In genomic region chr4:165255439-165255838, GRCh38 we compare ENCODE assay signal across 8 cellular contexts. TPM values are rescaled to one million over a fixed set of nuclear protein-coding genes. Genes with fewer than 3 reads are reported as not detected.
A peak's percentile ranks its signal among the peaks of the same experiment; 100 is the strongest.
DNase-seq lines count a peak whose midpoint lies in the region; ATAC-seq and TF ChIP-seq lines count a peak whose summit lies in the region.
"Not testable (repeated sequence)": the region's sequence is repeated elsewhere in the genome, so short reads cannot be mapped to it uniquely, and the experiment has no call there.

No MANE protein-coding gene starts in this region.

- H3K9me3 ChIP-seq in SK-N-MC (ENCODE audit: low read depth, low read length), result not testable (repeated sequence)

- peak overlapping the region in 3 of 6 donors; percentile 26 to 85 (median 65) for H3K27ac Mint-ChIP-seq in naive B cell
- peak overlapping the region; percentile 94 to 96 for H3K27ac Mint-ChIP-seq in stimulated activated naive CD8-positive, alpha-beta T cell treated with anti-CD3 and anti-CD28 coated beads, Interleukin-15, amount 100 ng/mL, for 72 hours

- not testable (repeated sequence) for TF ChIP-seq CTCF in epithelial cell of esophagus (IDR thresholded peaks at IDR 0.05; ENCODE audit: insufficient read depth, low read depth, low read length, missing control alignments)

- DNase-seq in SK-N-MC (ENCODE audit: low read depth, low spot score) (peak; percentile 12), epithelial cell of esophagus (ENCODE audit: low read depth) (peak; percentile 73), naive B cell (peak; percentile 64)
- DNase-seq in activated T-cell treated with anti-CD3 and anti-CD28 coated beads, Interleukin-2, amount 50 U/mL, for 4 hours, result peak; percentile 29
- DNase-seq in stimulated activated naive CD8-positive, alpha-beta T cell treated with anti-CD3 and anti-CD28 coated beads, Interleukin-15, amount 100 ng/mL, for 72 hours, result peak; percentile 59 to 83

- not testable (repeated sequence) for H3K36me3 Mint-ChIP-seq in activated T-cell treated with anti-CD3 and anti-CD28 coated beads, Interleukin-2, amount 50 U/mL, for 4 hours (ENCODE audit: insufficient read depth); naive B cell

- peak; percentile 98 for ATAC-seq in GM18498 (IDR thresholded peaks at IDR 0.05; ENCODE audit: unreplicated experiment)
- ATAC-seq in GM21723 (IDR thresholded peaks at IDR 0.05; ENCODE audit: unreplicated experiment), result peak; percentile 95
- peak; percentile 95 for ATAC-seq in HG03469 (IDR thresholded peaks at IDR 0.05; ENCODE audit: unreplicated experiment)
- ATAC-seq in activated T-cell treated with anti-CD3 and anti-CD28 coated beads, Interleukin-2, amount 50 U/mL, for 4 hours, result peak; percentile 96 to 98
- peak; percentile 96 to 97 for ATAC-seq in naive B cell (ENCODE audit: low read depth in 2 of 2)
- ATAC-seq in stimulated activated naive CD8-positive, alpha-beta T cell treated with anti-CD3 and anti-CD28 coated beads, Interleukin-15, amount 100 ng/mL, for 72 hours, result peak; percentile 97

- peaks cover 47% of the 10 kb centered on the region for H3K4me1 Mint-ChIP-seq in activated T-cell treated with anti-CD3 and anti-CD28 coated beads, Interleukin-2, amount 50 U/mL, for 4 hours (ENCODE audit: low read depth)
- H3K4me1 Mint-ChIP-seq in naive B cell, result peaks cover 21 to 33% (median 30%) of the 10 kb centered on the region in 3 donors
- peaks cover 54% of the 10 kb centered on the region for H3K4me1 Mint-ChIP-seq in stimulated activated naive CD8-positive, alpha-beta T cell treated with anti-CD3 and anti-CD28 coated beads, Interleukin-15, amount 100 ng/mL, for 72 hours

- H3K9ac ChIP-seq in SK-N-MC (ENCODE audit: insufficient read length), result not testable (repeated sequence)

- H3K36me3 ChIP-seq in SK-N-MC (ENCODE audit: insufficient read depth, low read length), result not testable (repeated sequence)

- H3K9me3 Mint-ChIP-seq in activated T-cell treated with anti-CD3 and anti-CD28 coated beads, Interleukin-2, amount 50 U/mL, for 4 hours; naive B cell; stimulated activated naive CD8-positive, alpha-beta T cell treated with anti-CD3 and anti-CD28 coated beads, Interleukin-15, amount 100 ng/mL, for 72 hours: not testable (repeated sequence)

- H3K27me3 Mint-ChIP-seq in activated T-cell treated with anti-CD3 and anti-CD28 coated beads, Interleukin-2, amount 50 U/mL, for 4 hours (ENCODE audit: low read depth); naive B cell; stimulated activated naive CD8-positive, alpha-beta T cell treated with anti-CD3 and anti-CD28 coated beads, Interleukin-15, amount 100 ng/mL, for 72 hours: not testable (repeated sequence)

- H3K4me3 ChIP-seq in SK-N-MC; epithelial cell of esophagus (ENCODE audit: low read length): not testable (repeated sequence)

- peak overlapping the region; percentile 21 for H3K4me3 Mint-ChIP-seq in activated T-cell treated with anti-CD3 and anti-CD28 coated beads, Interleukin-2, amount 50 U/mL, for 4 hours
- peak overlapping the region; percentile 3 to 86 (median 55) for H3K4me3 Mint-ChIP-seq in naive B cell
- peak overlapping the region; percentile 63 to 71 for H3K4me3 Mint-ChIP-seq in stimulated activated naive CD8-positive, alpha-beta T cell treated with anti-CD3 and anti-CD28 coated beads, Interleukin-15, amount 100 ng/mL, for 72 hours

- H3K27ac ChIP-seq in SK-N-MC, result not testable (repeated sequence)

RNA-seq across cellular contexts. Expression of gene KLHL2, which starts 48.1 kb away (rescaled TPM):
- total RNA-seq in activated T-cell treated with anti-CD3 and anti-CD28 coated beads, Interleukin-2, amount 50 U/mL, for 4 hours, result 10 to 100 TPM; 13.8 to 19.3 (median 16.7) TPM
- polyA plus RNA-seq in naive B cell (ENCODE audit: low read depth in 6 of 6), result 10 to 100 TPM in 3 of 6 donors, 1 to 10 TPM in 3; 2.6 to 17.6 (median 10.2) TPM

Comparison
In these comparisons a context has a peak if more than half of its experiments do, and no peak if none do; other contexts are left out.
1. DNase-seq: peak in every context shown above with its lines; median percentile 73 in epithelial cell of esophagus; 71 in stimulated activated naive CD8-positive, alpha-beta T cell treated with anti-CD3 and anti-CD28 coated beads, Interleukin-15, amount 100 ng/mL, for 72 hours; 64 in naive B cell; 29 in activated T-cell treated with anti-CD3 and anti-CD28 coated beads, Interleukin-2, amount 50 U/mL, for 4 hours; 12 in SK-N-MC.